17 cellular contexts compared by ENCODE assay signal in the genomic region with DNA sequence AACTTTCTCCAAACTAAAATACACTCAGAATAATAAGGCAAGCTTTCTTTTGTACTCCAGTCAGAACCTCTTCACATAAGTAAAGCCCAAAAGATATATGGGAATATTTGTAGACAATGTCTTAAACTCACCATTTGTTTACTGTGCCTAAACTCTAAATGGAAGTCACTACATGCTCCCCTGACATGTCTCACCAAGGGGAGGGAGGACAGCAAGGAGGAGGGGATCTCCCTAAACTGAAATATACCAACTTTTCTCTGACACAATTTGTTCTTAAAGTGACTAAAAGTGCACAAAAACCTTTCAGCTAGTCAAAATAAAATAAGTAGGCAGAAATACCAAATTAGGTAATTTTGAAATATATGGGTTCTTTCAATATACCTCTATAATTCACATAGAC. TPM values are rescaled to one million over a fixed set of nuclear protein-coding genes. Genes with fewer than 3 reads are reported as not detected.
DNase-seq lines count a peak whose midpoint lies in the region; ATAC-seq and TF ChIP-seq lines count a peak whose summit lies in the region.
"Had no signal": no experiment of that assay in that cellular context is flagged by ENCODE, and none has a peak within 500 bp of the region (broad histone marks: within the 10 kb centered on the region; RNA-seq: fewer than 3 reads in every experiment).

No MANE protein-coding gene starts in this region.

- DNase-seq in activated CD4-positive, CD25-positive, alpha-beta regulatory T cell treated with anti-CD3 and anti-CD28 coated beads, Interleukin-2, amount 50 U/mL, for 72 hours = no peak
- no peak for DNase-seq in SK-N-DZ (ENCODE audit: low spot score)
- DNase-seq in AG20443 (ENCODE audit: low spot score) = no peak
- DNase-seq: brain microvascular endothelial cell, Calu3, NCI-H1092 treated with DMSO at 0.1 percent for 48 hours, NCI-H524 treated with DMSO at 0.1 percent for 48 hours, right cardiac atrium, SHP77 had no signal

- H3K27ac Mint-ChIP-seq in stimulated activated naive CD8-positive, alpha-beta T cell treated with anti-CD3 and anti-CD28 coated beads, Interleukin-15, Interleukin-2, amounts not matched to agents 100 ng/mL and 50 ng/mL, for 24 hours = peak overlapping the region; percentile 90
- H3K27ac Mint-ChIP-seq: nephron had no signal

- no peak overlapping the region for H2AFZ ChIP-seq in SU-DHL-6 (ENCODE audit: low read depth, low read length, severe bottlenecking)

- H3K9ac ChIP-seq in SU-DHL-6 (ENCODE audit: low read length) = peak overlapping the region; percentile 67
- peak overlapping the region; percentile 13 to 31 for H3K9ac ChIP-seq in duodenal mucosa (ENCODE audit: low read depth in 1 of 2, low read length in 2 of 2)

- no peaks in the 10 kb centered on the region for H3K27me3 Mint-ChIP-seq in stimulated activated naive CD8-positive, alpha-beta T cell treated with anti-CD3 and anti-CD28 coated beads, Interleukin-15, Interleukin-2, amounts not matched to agents 100 ng/mL and 50 ng/mL, for 24 hours

- H4K20me1 ChIP-seq in SU-DHL-6 (ENCODE audit: low read depth, low read length) = no peaks in the 10 kb centered on the region

- peak overlapping the region; percentile 83 for H3K4me3 Mint-ChIP-seq in stimulated activated naive CD8-positive, alpha-beta T cell treated with anti-CD3 and anti-CD28 coated beads, Interleukin-15, Interleukin-2, amounts not matched to agents 100 ng/mL and 50 ng/mL, for 24 hours
- H3K4me3 Mint-ChIP-seq: nephron had no signal

- no peaks in the 10 kb centered on the region for H3K9me2 ChIP-seq in SU-DHL-6 (replicated peaks; ENCODE audit: insufficient read depth, low read length)

- H3K9me3 Mint-ChIP-seq in stimulated activated naive CD8-positive, alpha-beta T cell treated with anti-CD3 and anti-CD28 coated beads, Interleukin-15, Interleukin-2, amounts not matched to agents 100 ng/mL and 50 ng/mL, for 24 hours = no peaks in the 10 kb centered on the region
- H3K9me3 Mint-ChIP-seq: nephron had no signal

- peaks cover 96% of the 10 kb centered on the region for H3K79me2 ChIP-seq in SU-DHL-6 (ENCODE audit: insufficient read depth, low read length)

- H3K9me3 ChIP-seq in SU-DHL-6 (ENCODE audit: insufficient read depth, low read length) = no peaks in the 10 kb centered on the region
- H3K9me3 ChIP-seq in duodenal mucosa (ENCODE audit: control insufficient read depth in 1 of 2, low read length in 2 of 2) = no peaks in the 10 kb centered on the region
- H3K9me3 ChIP-seq: suprapubic skin had no signal

- H3F3A ChIP-seq in SU-DHL-6 (ENCODE audit: insufficient read depth) = peaks cover 93% of the 10 kb centered on the region

- peak overlapping the region; percentile 95 for H3K27ac ChIP-seq in SU-DHL-6 (ENCODE audit: low read depth, low read length)
- H3K27ac ChIP-seq in duodenal mucosa (ENCODE audit: low read depth, low read length) = peak overlapping the region; percentile 52
- H3K27ac ChIP-seq: 22Rv1, brain microvascular endothelial cell, suprapubic skin had no signal

- H3K36me3 ChIP-seq in SU-DHL-6 (ENCODE audit: low read length) (peaks cover 16% of the 10 kb centered on the region), duodenal mucosa (ENCODE audit: control insufficient read depth in 1 of 2, insufficient read depth in 2 of 2, low read length in 2 of 2) (no peaks in the 10 kb centered on the region)
- H3K36me3 ChIP-seq: brain microvascular endothelial cell, suprapubic skin had no signal

- peaks cover 0 to 6% of the 10 kb centered on the region in 2 donors for H3K4me1 ChIP-seq in duodenal mucosa (ENCODE audit: control insufficient read depth in 1 of 2, insufficient read depth in 2 of 2, low read length in 2 of 2)

- H3K4me3 ChIP-seq in SU-DHL-6 (ENCODE audit: insufficient read depth, low read length, poor library complexity, severe bottlenecking) = peak overlapping the region; percentile 73
- H3K4me3 ChIP-seq in duodenal mucosa (ENCODE audit: low read depth in 1 of 2, low read length in 2 of 2) = peak overlapping the region; percentile 43 to 49
- H3K4me3 ChIP-seq: suprapubic skin had no signal

- H3K27me3 ChIP-seq in SU-DHL-6 (ENCODE audit: low read length) (no peaks in the 10 kb centered on the region), duodenal mucosa (ENCODE audit: control insufficient read depth in 1 of 2, insufficient read depth in 2 of 2, low read length in 2 of 2) (no peaks in the 10 kb centered on the region)

- H3K4me2 ChIP-seq in SU-DHL-6 (ENCODE audit: low read depth, low read length, poor library complexity, severe bottlenecking) = peak overlapping the region; percentile 97

- H3K4me1 Mint-ChIP-seq in stimulated activated naive CD8-positive, alpha-beta T cell treated with anti-CD3 and anti-CD28 coated beads, Interleukin-15, Interleukin-2, amounts not matched to agents 100 ng/mL and 50 ng/mL, for 24 hours (ENCODE audit: low read depth) = peaks cover 93% of the 10 kb centered on the region

- TF ChIP-seq CTCF in SU-DHL-6 (IDR thresholded peaks at IDR 0.05; ENCODE audit: insufficient read depth, low read length, poor library complexity, severe bottlenecking) = no peak

- ATAC-seq in activated CD4-positive, CD25-positive, alpha-beta regulatory T cell treated with anti-CD3 and anti-CD28 coated beads, Interleukin-2, amount 50 U/mL, for 24 hours = peak; percentile 19 to 28
- no peak for ATAC-seq in GM21360 (IDR thresholded peaks at IDR 0.05; ENCODE audit: unreplicated experiment)
- ATAC-seq: right cardiac atrium had no signal

- H3K36me3 Mint-ChIP-seq in stimulated activated naive CD8-positive, alpha-beta T cell treated with anti-CD3 and anti-CD28 coated beads, Interleukin-15, Interleukin-2, amounts not matched to agents 100 ng/mL and 50 ng/mL, for 24 hours (ENCODE audit: low read depth) = peaks cover 68% of the 10 kb centered on the region

RNA-seq across cellular contexts. Expression of a gene that starts 38.5 kb away (rescaled TPM):
- polyA plus RNA-seq in SK-N-DZ (2014; cell fraction: cytosol; rRNA removed) = not detected in 2 replicates
- not detected in 2 replicates for polyA plus RNA-seq in SK-N-DZ (2014; cell fraction: nucleus; rRNA removed)

RNA-seq across cellular contexts. Expression of a gene that starts 45.9 kb away (rescaled TPM):
- 45.6 and 85.6 TPM in 2 replicates for polyA plus RNA-seq in SK-N-DZ (2014; cell fraction: cytosol; rRNA removed)
- polyA plus RNA-seq in SK-N-DZ (2014; cell fraction: nucleus; rRNA removed) = 34.8 and 42.7 TPM in 2 replicates
